Comparison of ENCODE assay signal across 8 cellular contexts in the genomic region with DNA sequence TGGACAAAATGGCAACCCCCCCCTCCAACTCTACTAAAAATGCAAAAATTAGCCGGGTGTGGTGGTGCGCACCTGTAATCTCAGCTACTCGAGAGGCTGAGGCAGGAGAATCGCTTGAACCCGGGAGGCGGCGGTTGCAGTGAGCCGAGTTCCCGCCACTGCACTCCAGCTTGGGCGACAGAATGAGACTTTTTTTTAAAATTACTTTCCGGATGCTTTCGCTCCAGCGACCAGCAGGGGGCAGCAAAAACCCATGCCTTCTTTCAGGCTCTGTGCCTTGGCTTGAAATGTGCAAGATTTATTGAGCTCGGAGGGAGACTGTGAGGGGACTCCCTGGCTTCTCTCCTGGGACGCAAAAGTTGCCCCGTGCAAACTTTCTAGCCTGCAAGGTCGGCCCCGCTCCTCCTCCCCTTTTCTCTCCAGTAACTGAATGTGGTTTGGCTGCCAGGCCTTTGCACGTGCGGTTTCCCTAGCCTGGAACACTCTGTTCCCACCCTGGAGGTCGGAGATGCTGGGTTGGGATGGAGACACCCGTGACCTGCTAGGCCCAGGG.
DNase-seq lines count a peak whose midpoint lies in the region; ATAC-seq and TF ChIP-seq lines count a peak whose summit lies in the region.

No MANE protein-coding gene starts in this region.

- intact Hi-C loops in ovary (cut with DNase I), result loop anchor here in 2 of 4 donors (5.0 kb wide), 1 partner anchor 312 kb away; no protein-coding TSS in a partner anchor
- intact Hi-C loops in tibial artery (cut with DNase I; ENCODE audit: low total_unique reads), result loop anchor here (5.0 kb wide), 1 partner anchor 343 kb away; no protein-coding TSS in a partner anchor

- 0 to 14% methylated on average over 6 to 7 of the region's 22 CpGs for WGBS in gastroesophageal sphincter (ENCODE audit: low coverage in 1 of 2), 2 donors
- WGBS in ovary, 3 donors, result 3 to 4% (median 3%) methylated on average over 22 of the region's 22 CpGs

- TF ChIP-seq POLR2A in gastroesophageal sphincter (IDR thresholded peaks at IDR 0.05) (no peak), ovary (IDR thresholded peaks at IDR 0.05) (no peak)

- ATAC-seq in gastroesophageal sphincter (peak; percentile 62), HG02610 (IDR thresholded peaks at IDR 0.05; ENCODE audit: unreplicated experiment) (no peak)

- H3K4me1 ChIP-seq in gastroesophageal sphincter (peaks cover 0 to 13% (median 4%) of the 10 kb centered on the region in 3 donors), ovary (ENCODE audit: insufficient read depth) (peaks cover 1% of the 10 kb centered on the region), tibial artery (peaks cover 0 to 11% (median 9%) of the 10 kb centered on the region in 4 donors)

- H3K27me3 ChIP-seq in gastroesophageal sphincter (peaks cover 84% of the 10 kb centered on the region), ovary (no peaks in the 10 kb centered on the region), tibial artery (peaks cover 0 to 61% of the 10 kb centered on the region in 2 donors)

- TF ChIP-seq EP300 in gastroesophageal sphincter (IDR thresholded peaks at IDR 0.05), result no peak
- TF ChIP-seq EP300 in ovary (IDR thresholded peaks at IDR 0.05), result no peak

- H3K36me3 ChIP-seq in gastroesophageal sphincter (no peaks in the 10 kb centered on the region), ovary (no peaks in the 10 kb centered on the region), tibial artery (no peaks in the 10 kb centered on the region)

- H3K27ac ChIP-seq in gastroesophageal sphincter (no peak overlapping the region), ovary (no peak overlapping the region), tibial artery (no peak overlapping the region)

- H3K4me3 ChIP-seq in gastroesophageal sphincter (no peak overlapping the region), ovary (no peak overlapping the region), tibial artery (no peak overlapping the region)

- TF ChIP-seq CTCF in gastroesophageal sphincter (IDR thresholded peaks at IDR 0.05) (peak in 3 of 4 experiments; percentile 90 to 97 (median 90)), ovary (IDR thresholded peaks at IDR 0.05) (peak; percentile 87 to 91 (median 87)), tibial artery (IDR thresholded peaks at IDR 0.05) (peak; percentile 92 to 93)

- peaks cover 0 to 8% (median 0%) of the 10 kb centered on the region in 3 donors for H3K9me3 ChIP-seq in gastroesophageal sphincter
- H3K9me3 ChIP-seq in ovary, result peaks cover 0 to 4% of the 10 kb centered on the region in 2 donors
- H3K9me3 ChIP-seq in tibial artery, result peaks cover 0 to 5% (median 3%) of the 10 kb centered on the region in 3 donors

- in situ Hi-C loops in Caki2 (cut with HindIII; ENCODE audit: low pct_unique_long_range_greater_than_20kb, low sequenced_read_pairs), result no loop called here

- DNase-seq in Caki2 (ENCODE audit: low read depth) (peak; percentile 49), HuH-7 (ENCODE audit: low spot score) (peak; percentile 61), RPMI7951 (ENCODE audit: low read depth) (peak; percentile 56), ovary (peak; percentile 67 to 86 (median 82)), tibial artery (peak; percentile 46 to 82)
- peak; percentile 59 for DNase-seq in activated effector memory CD4-positive, alpha-beta T cell treated with Interleukin-2 at 50 U/mL for 16 hours
